Comparison of ENCODE assay signal across 15 cellular contexts in the genomic region with DNA sequence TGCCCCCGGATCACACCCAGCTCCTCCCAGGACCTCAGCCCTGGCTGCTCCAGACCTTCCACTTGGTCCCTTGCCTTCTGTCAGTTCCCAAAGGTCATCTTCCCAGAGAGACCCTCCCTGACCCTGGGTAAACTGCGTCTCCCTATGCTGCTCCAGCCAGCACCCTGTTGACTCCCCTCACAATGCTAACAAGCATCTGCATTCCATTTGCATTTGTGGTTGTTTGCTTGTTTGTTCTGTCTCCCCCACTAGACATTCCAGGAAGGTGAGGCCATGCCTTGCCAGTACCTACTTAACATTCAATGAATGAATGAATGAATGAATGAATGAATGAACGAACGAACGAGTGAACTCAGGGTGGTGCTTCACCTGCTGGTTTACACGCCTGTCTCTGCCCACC.
DNase-seq lines count a peak whose midpoint lies in the region; FAIRE-seq and TF ChIP-seq lines count a peak whose summit lies in the region.
"Had no signal": no experiment of that assay in that cellular context is flagged by ENCODE, and none has a peak within 500 bp of the region (broad histone marks: within the 10 kb centered on the region; RNA-seq: fewer than 3 reads in every experiment).

No MANE protein-coding gene starts in this region.

- H3K27ac ChIP-seq in brain microvascular endothelial cell = no peak overlapping the region

- DNase-seq in NT2/D1 (ENCODE audit: low read depth, low spot score) (peak; percentile 40), bronchial epithelial cell (ENCODE audit: low read depth) (peak; percentile 25), islet precursor cell (peak; percentile 77), activated T-cell treated with anti-CD3 and anti-CD28 coated beads for 4 hours (no peak), brain microvascular endothelial cell (no peak), COLO668 (lab: John Stamatoyannopoulos, UW; ENCODE audit: unreplicated experiment) (no peak), GM03348 (ENCODE audit: low spot score) (no peak)
- DNase-seq: ACHN; DMS79; NCI-H1105; NCI-H748 treated with DMSO at 0.1 percent for 48 hours; NK-92 treated with Interleukin-12 subunit alpha and Interleukin-12 subunit beta, amount 100 ng/mL, for 24 hours; OCI-M1; RPMI8226; SIG-M5 had no signal

- H3K27me3 ChIP-seq in NT2/D1 (ENCODE audit: insufficient read depth, insufficient read length) (no peaks in the 10 kb centered on the region), bronchial epithelial cell (ENCODE audit: control insufficient read depth, insufficient read depth, low read length) (no peaks in the 10 kb centered on the region), brain microvascular endothelial cell (replicated peaks) (no peaks in the 10 kb centered on the region)

- H3K9me3 ChIP-seq in NT2/D1 (ENCODE audit: insufficient read depth, low read length) = no peaks in the 10 kb centered on the region

- H3K9ac ChIP-seq in NT2/D1 (ENCODE audit: insufficient read length, low read depth) = no peak overlapping the region

- H3K4me1 ChIP-seq in NT2/D1 (ENCODE audit: insufficient read depth, insufficient read length) = peaks cover 21% of the 10 kb centered on the region

- in situ Hi-C loops in brain microvascular endothelial cell (cut with HindIII; ENCODE audit: low pct_ligation_motif_present, low sequenced_read_pairs) = no loop called here

- FAIRE-seq in bronchial epithelial cell (lab: Jason Lieb, UNC) = peak; percentile 55

- no peak for TF ChIP-seq CTCF in bronchial epithelial cell (IDR thresholded peaks at IDR 0.05; ENCODE audit: insufficient read depth, low read length, severe bottlenecking)
- no peak for TF ChIP-seq CTCF in brain microvascular endothelial cell (IDR thresholded peaks at IDR 0.05; ENCODE audit: low read depth, low read length, missing control alignments)

- no peak overlapping the region for H3K4me3 ChIP-seq in NT2/D1 (ENCODE audit: insufficient read length, low read depth)
- no peak overlapping the region for H3K4me3 ChIP-seq in bronchial epithelial cell (ENCODE audit: low read depth, low read length)
- no peak overlapping the region for H3K4me3 ChIP-seq in brain microvascular endothelial cell (ENCODE audit: low read depth, low read length)

- H3K36me3 ChIP-seq in NT2/D1 (ENCODE audit: insufficient read depth, insufficient read length, low read length) (no peaks in the 10 kb centered on the region), bronchial epithelial cell (ENCODE audit: control insufficient read depth, insufficient read depth, low read length) (no peaks in the 10 kb centered on the region), brain microvascular endothelial cell (replicated peaks) (no peaks in the 10 kb centered on the region)

Comparison
In these comparisons a context has a peak if more than half of its experiments do, and no peak if none do; other contexts are left out.
1. DNase-seq: peak in NT2/D1 (single experiment), bronchial epithelial cell (single experiment) and islet precursor cell (single experiment); none in activated T-cell treated with anti-CD3 and anti-CD28 coated beads for 4 hours (single experiment), brain microvascular endothelial cell (single experiment), COLO668 (single experiment) and GM03348 (single experiment).